12 cellular contexts compared by ENCODE assay signal in genomic region chr5:115623632-115624031, GRCh38. TPM values are rescaled to one million over a fixed set of nuclear protein-coding genes. Genes with fewer than 3 reads are reported as not detected.
DNase-seq lines count a peak whose midpoint lies in the region; ATAC-seq and TF ChIP-seq lines count a peak whose summit lies in the region.
"Had no signal": no experiment of that assay in that cellular context is flagged by ENCODE, and none has a peak within 500 bp of the region (broad histone marks: within the 10 kb centered on the region; RNA-seq: fewer than 3 reads in every experiment).

No MANE protein-coding gene starts in this region.

- TF ChIP-seq CTCF in GM06990 (IDR thresholded peaks at IDR 0.05; ENCODE audit: insufficient read depth, low read length, poor library complexity, severe bottlenecking) (no peak), PC-9 (conservative IDR thresholded peaks at IDR 0.05) (no peak), fibroblast of pulmonary artery (IDR thresholded peaks at IDR 0.05; ENCODE audit: low read length, missing control alignments) (no peak), gastrocnemius medialis (IDR thresholded peaks at IDR 0.05 in 4 of 5, conservative IDR thresholded peaks at IDR 0.05 in 1 of 5) (no peak), osteocyte (IDR thresholded peaks at IDR 0.05) (no peak)

- H3K27me3 ChIP-seq in GM06990 (replicated peaks; ENCODE audit: control insufficient read depth, insufficient read depth, low read length) (no peaks in the 10 kb centered on the region), PC-9 (ENCODE audit: insufficient read depth, low read depth) (no peaks in the 10 kb centered on the region), gastrocnemius medialis (no peaks in the 10 kb centered on the region)
- H3K27me3 ChIP-seq: neutrophil had no signal

- intact Hi-C loops in PC-9 (cut with micrococcal nuclease; ENCODE audit: unreplicated experiment) (no loop called here), gastrocnemius medialis (cut with DNase I; ENCODE audit: low total_unique reads) (no loop called here)

- no peaks in the 10 kb centered on the region for H3K9me3 Mint-ChIP-seq in osteocyte (ENCODE audit: unreplicated experiment)

- no peak overlapping the region for H3K27ac ChIP-seq in PC-9
- H3K27ac ChIP-seq in gastrocnemius medialis = peak overlapping the region; percentile 15 to 96 (median 90)

- H3K4me1 ChIP-seq in PC-9 (replicated peaks; ENCODE audit: insufficient read depth) (peaks cover 19% of the 10 kb centered on the region), gastrocnemius medialis (peaks cover 35% of the 10 kb centered on the region in 2 donors)

- peak overlapping the region; percentile 98 for H3K4me2 ChIP-seq in PC-9

- no peak for ATAC-seq in gastrocnemius medialis
- ATAC-seq in HG03469 (IDR thresholded peaks at IDR 0.05; ENCODE audit: unreplicated experiment) = no peak
- ATAC-seq in HG02870 (IDR thresholded peaks at IDR 0.05; ENCODE audit: unreplicated experiment) = no peak
- ATAC-seq: WTC11 had no signal

- H3F3A ChIP-seq in PC-9 (ENCODE audit: insufficient read depth, low read depth) = no peaks in the 10 kb centered on the region

- no peak for TF ChIP-seq POLR2A in gastrocnemius medialis (IDR thresholded peaks at IDR 0.05)

- POLR2A ChIA-PET in PC-9 (lab: Charles Lee; ENCODE audit: unreplicated experiment) = no interaction called here

- peaks cover 28% of the 10 kb centered on the region for H4K20me1 ChIP-seq in PC-9 (ENCODE audit: insufficient read depth)

- no peak overlapping the region for H3K27ac Mint-ChIP-seq in osteocyte (ENCODE audit: unreplicated experiment)
- H3K27ac Mint-ChIP-seq: WTC11 had no signal

- CTCF ChIA-PET in PC-9 (lab: Charles Lee) = no interaction called here

- H3K9me2 ChIP-seq in PC-9 (ENCODE audit: insufficient read depth) = no peaks in the 10 kb centered on the region

- in situ Hi-C loops in gastrocnemius medialis (cut with MboI; ENCODE audit: low sequenced_read_pairs in 4 of 4) = loop anchor here in 1 of 4 donors (10.0 kb wide), 1 partner anchor 211 kb away; no protein-coding TSS in a partner anchor

- BruUV-seq in PC-9 (replicated peaks; lab: Mats Ljungman, UMichigan) = no TSS peak

- H3K36me3 ChIP-seq in GM06990 (ENCODE audit: control insufficient read depth, insufficient read depth, low read length) (peaks cover 3% of the 10 kb centered on the region), PC-9 (ENCODE audit: low read depth) (peaks cover 21% of the 10 kb centered on the region), gastrocnemius medialis (peaks cover 0 to 23% of the 10 kb centered on the region in 2 donors)

- peaks cover 58% of the 10 kb centered on the region for H3K79me2 ChIP-seq in PC-9 (ENCODE audit: low read depth)

- peak overlapping the region; percentile 93 for H3K4me3 ChIP-seq in GM06990 (replicated peaks; ENCODE audit: low read depth, low read length)
- peak overlapping the region; percentile 98 for H3K4me3 ChIP-seq in PC-9
- H3K4me3 ChIP-seq in fibroblast of pulmonary artery (replicated peaks; ENCODE audit: low read depth, low read length) = peak overlapping the region; percentile 86
- H3K4me3 ChIP-seq in gastrocnemius medialis = peak overlapping the region in 1 of 4 donors; percentile 75

- peaks cover 20% of the 10 kb centered on the region for H3K4me1 Mint-ChIP-seq in osteocyte (ENCODE audit: unreplicated experiment)

- peaks cover 21% of the 10 kb centered on the region for H3K36me3 Mint-ChIP-seq in osteocyte (ENCODE audit: unreplicated experiment)

- DNase-seq in GM06990 (ENCODE audit: extremely low read depth, insufficient read length) (no peak), PC-9 (no peak), fibroblast of pulmonary artery (ENCODE audit: low read depth) (no peak), gastrocnemius medialis (no peak), osteocyte (ENCODE audit: extremely low spot score, unreplicated experiment) (no peak), NCI-H524 (lab: John Stamatoyannopoulos, UW) (no peak)
- DNase-seq: hypothalamus, NCI-H1105 treated with DMSO at 0.1 percent for 48 hours had no signal

- no peak overlapping the region for H3K4me3 Mint-ChIP-seq in osteocyte (ENCODE audit: unreplicated experiment)
- H3K4me3 Mint-ChIP-seq: WTC11 had no signal

- H2AFZ ChIP-seq in PC-9 = no peak overlapping the region

- no peaks in the 10 kb centered on the region for H3K27me3 Mint-ChIP-seq in osteocyte (ENCODE audit: unreplicated experiment)

- H3K9me3 ChIP-seq in PC-9 (ENCODE audit: insufficient read depth, low read depth) (no peaks in the 10 kb centered on the region), gastrocnemius medialis (no peaks in the 10 kb centered on the region)
- H3K9me3 ChIP-seq: neutrophil had no signal

RNA-seq across cellular contexts. Expression of gene TMED7, which starts 2.2 kb away (rescaled TPM):
- total RNA-seq in PC-9 (2021) (70.7 and 78.9 TPM in 2 replicates), gastrocnemius medialis (100 to 1,000 TPM in 1 of 4 donors, 10 to 100 TPM in 3; 53.1 to 122 (median 68.6) TPM), osteocyte (108 and 109 TPM in 2 replicates)

RNA-seq across cellular contexts. Expression of gene TICAM2, which starts 21.4 kb away (rescaled TPM):
- 1.8 and 2.1 TPM in 2 replicates for total RNA-seq in PC-9 (2021)
- 1 to 10 TPM in 1 of 4 donors, under 1 TPM in 3; 0.59 to 1.3 (median 0.78) TPM for total RNA-seq in gastrocnemius medialis
- total RNA-seq in osteocyte = 1.6 and 2.8 TPM in 2 replicates
